Comparison of ENCODE assay signal across 1 cellular context in the genomic region with DNA sequence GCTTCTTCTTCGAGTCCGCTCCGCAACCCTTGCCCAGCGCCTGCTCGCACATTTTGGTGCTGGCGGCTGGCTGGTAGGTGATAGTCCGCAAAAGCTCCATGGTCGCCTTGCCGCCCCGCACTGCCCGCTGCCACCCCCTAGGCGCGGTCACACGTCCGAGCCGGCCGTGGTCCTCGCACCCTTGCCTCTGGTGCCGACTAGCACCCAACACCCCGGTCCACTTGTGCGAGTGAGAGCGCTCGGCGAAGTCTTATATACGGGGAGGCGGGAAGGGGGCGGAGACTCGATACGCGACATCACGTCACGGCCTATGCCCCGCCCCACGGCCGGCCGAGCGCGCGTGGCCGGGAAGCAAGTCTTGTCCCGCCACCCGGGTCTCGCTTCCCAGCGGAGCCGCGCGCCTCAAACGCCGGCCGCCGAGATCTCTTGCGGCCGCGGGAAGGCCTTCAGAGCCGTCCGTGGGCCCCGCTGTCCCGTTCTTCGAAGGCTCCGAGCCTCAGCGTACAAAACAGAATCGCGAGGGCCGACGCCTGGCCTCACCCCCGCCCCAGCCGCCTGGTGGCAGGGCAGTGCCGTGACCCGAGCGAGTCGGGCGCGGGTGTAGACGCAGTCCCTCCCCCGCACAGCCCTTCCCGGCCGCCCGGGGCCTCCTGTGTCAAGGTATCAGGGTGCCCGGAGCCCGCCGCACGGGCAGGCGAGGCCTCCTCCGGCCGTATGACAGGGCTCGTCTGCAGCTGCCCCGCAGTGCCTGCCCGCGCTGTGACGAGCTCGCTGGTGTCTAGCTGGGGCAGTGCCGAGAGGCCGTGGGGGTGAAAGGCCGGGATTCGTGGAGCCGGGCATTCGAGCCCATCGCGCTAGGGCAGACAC.
TF ChIP-seq lines count a peak whose summit lies in the region.

TSS of gene PLK2 (minus strand) at position 227 of the 867 bp plus-strand sequence. CDS start at position 100, 127 bp downstream.

TF ChIP-seq in HepG2, 621 proteins besides CTCF, POLR2A, EP300 and RAD21 (continued from another document):
- TF ChIP-seq, protein P1, sequence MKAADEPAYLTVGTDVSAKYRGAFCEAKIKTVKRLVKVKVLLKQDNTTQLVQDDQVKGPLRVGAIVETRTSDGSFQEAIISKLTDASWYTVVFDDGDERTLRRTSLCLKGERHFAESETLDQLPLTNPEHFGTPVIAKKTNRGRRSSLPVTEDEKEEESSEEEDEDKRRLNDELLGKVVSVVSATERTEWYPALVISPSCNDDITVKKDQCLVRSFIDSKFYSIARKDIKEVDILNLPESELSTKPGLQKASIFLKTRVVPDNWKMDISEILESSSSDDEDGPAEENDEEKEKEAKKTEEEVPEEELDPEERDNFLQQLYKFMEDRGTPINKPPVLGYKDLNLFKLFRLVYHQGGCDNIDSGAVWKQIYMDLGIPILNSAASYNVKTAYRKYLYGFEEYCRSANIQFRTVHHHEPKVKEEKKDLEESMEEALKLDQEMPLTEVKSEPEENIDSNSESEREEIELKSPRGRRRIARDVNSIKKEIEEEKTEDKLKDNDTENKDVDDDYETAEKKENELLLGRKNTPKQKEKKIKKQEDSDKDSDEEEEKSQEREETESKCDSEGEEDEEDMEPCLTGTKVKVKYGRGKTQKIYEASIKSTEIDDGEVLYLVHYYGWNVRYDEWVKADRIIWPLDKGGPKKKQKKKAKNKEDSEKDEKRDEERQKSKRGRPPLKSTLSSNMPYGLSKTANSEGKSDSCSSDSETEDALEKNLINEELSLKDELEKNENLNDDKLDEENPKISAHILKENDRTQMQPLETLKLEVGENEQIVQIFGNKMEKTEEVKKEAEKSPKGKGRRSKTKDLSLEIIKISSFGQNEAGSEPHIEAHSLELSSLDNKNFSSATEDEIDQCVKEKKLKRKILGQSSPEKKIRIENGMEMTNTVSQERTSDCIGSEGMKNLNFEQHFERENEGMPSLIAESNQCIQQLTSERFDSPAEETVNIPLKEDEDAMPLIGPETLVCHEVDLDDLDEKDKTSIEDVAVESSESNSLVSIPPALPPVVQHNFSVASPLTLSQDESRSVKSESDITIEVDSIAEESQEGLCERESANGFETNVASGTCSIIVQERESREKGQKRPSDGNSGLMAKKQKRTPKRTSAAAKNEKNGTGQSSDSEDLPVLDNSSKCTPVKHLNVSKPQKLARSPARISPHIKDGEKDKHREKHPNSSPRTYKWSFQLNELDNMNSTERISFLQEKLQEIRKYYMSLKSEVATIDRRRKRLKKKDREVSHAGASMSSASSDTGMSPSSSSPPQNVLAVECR (CRISPR knock-in tag; IDR thresholded peaks at IDR 0.05; ENCODE audit: borderline replicate concordance): peak; percentile 66; the same call in 1 of the 2 replicates
- TF ChIP-seq ISL2 (CRISPR knock-in tag; IDR thresholded peaks at IDR 0.05): 0 out of 2 replicates have a peak, but pooled peaks have one; percentile 6
- peak; percentile 23 for TF ChIP-seq HOXA5 (CRISPR knock-in tag; IDR thresholded peaks at IDR 0.05)
- peak; percentile 96 for TF ChIP-seq POLR2G (IDR thresholded peaks at IDR 0.05; ENCODE audit: low read depth, low read length)
- TF ChIP-seq SALL2 (CRISPR knock-in tag; IDR thresholded peaks at IDR 0.05): 0 out of 2 replicates have a peak, but pooled peaks have one; percentile 25
- TF ChIP-seq NCOA2 (CRISPR knock-in tag; IDR thresholded peaks at IDR 0.05): peak; percentile 30; the same call in 1 of the 2 replicates
- peak; percentile 25 to 85 for TF ChIP-seq HMGXB4 (CRISPR knock-in tag; IDR thresholded peaks at IDR 0.05; ENCODE audit: borderline replicate concordance in 1 of 2, low read depth in 1 of 2)
- 0 out of 2 replicates have a peak, but pooled peaks have one; percentile 20 for TF ChIP-seq PCBP1 (IDR thresholded peaks at IDR 0.05; ENCODE audit: borderline replicate concordance, low read depth, low read length)
- no peak for TF ChIP-seq RAD51 (IDR thresholded peaks at IDR 0.05; ENCODE audit: borderline replicate concordance)
- TF ChIP-seq ZNF720 (CRISPR knock-in tag; IDR thresholded peaks at IDR 0.05): no peak
- TF ChIP-seq KDM3A (CRISPR knock-in tag; IDR thresholded peaks at IDR 0.05; ENCODE audit: low read depth): 0 out of 2 replicates have a peak, but pooled peaks have one; percentile 29
- TF ChIP-seq, protein P2, sequence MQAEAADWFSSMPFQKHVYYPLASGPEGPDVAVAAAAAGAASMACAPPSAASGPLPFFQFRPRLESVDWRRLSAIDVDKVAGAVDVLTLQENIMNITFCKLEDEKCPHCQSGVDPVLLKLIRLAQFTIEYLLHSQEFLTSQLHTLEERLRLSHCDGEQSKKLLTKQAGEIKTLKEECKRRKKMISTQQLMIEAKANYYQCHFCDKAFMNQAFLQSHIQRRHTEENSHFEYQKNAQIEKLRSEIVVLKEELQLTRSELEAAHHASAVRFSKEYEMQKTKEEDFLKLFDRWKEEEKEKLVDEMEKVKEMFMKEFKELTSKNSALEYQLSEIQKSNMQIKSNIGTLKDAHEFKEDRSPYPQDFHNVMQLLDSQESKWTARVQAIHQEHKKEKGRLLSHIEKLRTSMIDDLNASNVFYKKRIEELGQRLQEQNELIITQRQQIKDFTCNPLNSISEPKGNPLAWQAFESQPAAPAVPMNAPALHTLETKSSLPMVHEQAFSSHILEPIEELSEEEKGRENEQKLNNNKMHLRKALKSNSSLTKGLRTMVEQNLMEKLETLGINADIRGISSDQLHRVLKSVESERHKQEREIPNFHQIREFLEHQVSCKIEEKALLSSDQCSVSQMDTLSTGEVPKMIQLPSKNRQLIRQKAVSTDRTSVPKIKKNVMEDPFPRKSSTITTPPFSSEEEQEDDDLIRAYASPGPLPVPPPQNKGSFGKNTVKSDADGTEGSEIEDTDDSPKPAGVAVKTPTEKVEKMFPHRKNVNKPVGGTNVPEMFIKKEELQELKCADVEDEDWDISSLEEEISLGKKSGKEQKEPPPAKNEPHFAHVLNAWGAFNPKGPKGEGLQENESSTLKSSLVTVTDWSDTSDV (CRISPR knock-in tag; IDR thresholded peaks at IDR 0.05): 0 out of 2 replicates have a peak, but pooled peaks have one; percentile 29
- peak; percentile 87 for TF ChIP-seq ZFX (CRISPR knock-in tag; IDR thresholded peaks at IDR 0.05; ENCODE audit: low read depth)
- no peak for TF ChIP-seq ELK4 (CRISPR knock-in tag; IDR thresholded peaks at IDR 0.05; ENCODE audit: borderline replicate concordance)
- no peak for TF ChIP-seq MAF1 (CRISPR knock-in tag; IDR thresholded peaks at IDR 0.05; ENCODE audit: borderline replicate concordance)
- no peak for TF ChIP-seq NFATC3 (CRISPR knock-in tag; IDR thresholded peaks at IDR 0.05)
- TF ChIP-seq ZNF441 (CRISPR knock-in tag; IDR thresholded peaks at IDR 0.05; ENCODE audit: borderline replicate concordance): peak; percentile 55; the same call in 1 of the 2 replicates
- peak; percentile 41; the same call in 1 of the 2 replicates for TF ChIP-seq DMAP1 (CRISPR knock-in tag; IDR thresholded peaks at IDR 0.05)
- TF ChIP-seq SOX6 (IDR thresholded peaks at IDR 0.05): no peak
- TF ChIP-seq SOX6 (CRISPR knock-in tag; IDR thresholded peaks at IDR 0.05): 0 out of 2 replicates have a peak, but pooled peaks have one; percentile 15
- TF ChIP-seq, protein P3, sequence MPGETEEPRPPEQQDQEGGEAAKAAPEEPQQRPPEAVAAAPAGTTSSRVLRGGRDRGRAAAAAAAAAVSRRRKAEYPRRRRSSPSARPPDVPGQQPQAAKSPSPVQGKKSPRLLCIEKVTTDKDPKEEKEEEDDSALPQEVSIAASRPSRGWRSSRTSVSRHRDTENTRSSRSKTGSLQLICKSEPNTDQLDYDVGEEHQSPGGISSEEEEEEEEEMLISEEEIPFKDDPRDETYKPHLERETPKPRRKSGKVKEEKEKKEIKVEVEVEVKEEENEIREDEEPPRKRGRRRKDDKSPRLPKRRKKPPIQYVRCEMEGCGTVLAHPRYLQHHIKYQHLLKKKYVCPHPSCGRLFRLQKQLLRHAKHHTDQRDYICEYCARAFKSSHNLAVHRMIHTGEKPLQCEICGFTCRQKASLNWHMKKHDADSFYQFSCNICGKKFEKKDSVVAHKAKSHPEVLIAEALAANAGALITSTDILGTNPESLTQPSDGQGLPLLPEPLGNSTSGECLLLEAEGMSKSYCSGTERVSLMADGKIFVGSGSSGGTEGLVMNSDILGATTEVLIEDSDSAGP (CRISPR knock-in tag; IDR thresholded peaks at IDR 0.05; ENCODE audit: borderline replicate concordance): peak; percentile 75; the same call in 1 of the 2 replicates
- TF ChIP-seq KMT2A (CRISPR knock-in tag; IDR thresholded peaks at IDR 0.05): 0 out of 2 replicates have a peak, but pooled peaks have one; percentile 41
- peak; percentile 44; the same call in 1 of the 2 replicates for TF ChIP-seq ZNF121 (CRISPR knock-in tag; IDR thresholded peaks at IDR 0.05)
- TF ChIP-seq, protein P4, sequence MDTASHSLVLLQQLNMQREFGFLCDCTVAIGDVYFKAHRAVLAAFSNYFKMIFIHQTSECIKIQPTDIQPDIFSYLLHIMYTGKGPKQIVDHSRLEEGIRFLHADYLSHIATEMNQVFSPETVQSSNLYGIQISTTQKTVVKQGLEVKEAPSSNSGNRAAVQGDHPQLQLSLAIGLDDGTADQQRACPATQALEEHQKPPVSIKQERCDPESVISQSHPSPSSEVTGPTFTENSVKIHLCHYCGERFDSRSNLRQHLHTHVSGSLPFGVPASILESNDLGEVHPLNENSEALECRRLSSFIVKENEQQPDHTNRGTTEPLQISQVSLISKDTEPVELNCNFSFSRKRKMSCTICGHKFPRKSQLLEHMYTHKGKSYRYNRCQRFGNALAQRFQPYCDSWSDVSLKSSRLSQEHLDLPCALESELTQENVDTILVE (CRISPR knock-in tag; IDR thresholded peaks at IDR 0.05): 0 out of 2 replicates have a peak, but pooled peaks have one; percentile 46
